20 cellular contexts compared by ENCODE assay signal in the genomic region with DNA sequence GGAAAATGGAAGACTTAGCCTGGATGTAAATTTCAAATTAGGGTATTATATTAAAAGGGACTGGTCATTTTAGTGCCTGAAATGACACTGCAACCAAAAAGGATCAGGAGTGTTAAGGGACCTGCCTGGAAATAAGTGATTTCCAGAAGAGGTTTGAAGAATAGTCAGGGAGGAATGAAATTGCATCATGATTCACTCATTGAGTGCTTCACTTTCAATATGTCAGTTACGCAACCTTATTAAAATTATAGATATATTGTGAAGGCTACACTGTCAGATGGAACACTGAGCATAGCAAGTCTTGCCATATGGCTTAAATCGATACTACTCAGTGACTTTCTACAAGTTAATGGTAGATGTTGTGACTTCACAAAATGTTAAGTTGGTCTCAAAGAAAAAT.
DNase-seq lines count a peak whose midpoint lies in the region; ATAC-seq, FAIRE-seq and TF ChIP-seq lines count a peak whose summit lies in the region.
"Had no signal": no experiment of that assay in that cellular context is flagged by ENCODE, and none has a peak within 500 bp of the region (broad histone marks: within the 10 kb centered on the region; RNA-seq: fewer than 3 reads in every experiment).

No MANE protein-coding gene starts in this region.

- H4K20me1 ChIP-seq in GM23248 (ENCODE audit: insufficient read depth), result no peaks in the 10 kb centered on the region

- no peaks in the 10 kb centered on the region for H3K9me3 ChIP-seq in GM23248 (ENCODE audit: low read depth)
- H3K9me3 ChIP-seq: BE2C had no signal

- no peaks in the 10 kb centered on the region for H3K4me1 ChIP-seq in GM23248 (ENCODE audit: insufficient read depth)
- H3K4me1 ChIP-seq: BE2C had no signal

- no peak overlapping the region for H3K4me2 ChIP-seq in GM23248 (ENCODE audit: unreplicated experiment)
- H3K4me2 ChIP-seq: GM23338 had no signal

- no peak for TF ChIP-seq CTCF in bronchial epithelial cell (IDR thresholded peaks at IDR 0.05; ENCODE audit: insufficient read depth, low read length, severe bottlenecking)

- in situ Hi-C loops in GM23248 (cut with MboI), result no loop called here

- H3K27me3 ChIP-seq in GM23248 (replicated peaks; ENCODE audit: insufficient read depth) (no peaks in the 10 kb centered on the region), bronchial epithelial cell (ENCODE audit: control insufficient read depth, insufficient read depth, low read length) (no peaks in the 10 kb centered on the region)
- H3K27me3 ChIP-seq: BE2C had no signal

- FAIRE-seq in bronchial epithelial cell (lab: Jason Lieb, UNC), result no peak
- FAIRE-seq: A204.1, D721Med, G401.6, GM12892 had no signal

- H3K27ac ChIP-seq in GM23248, result no peak overlapping the region
- H3K27ac ChIP-seq: C4-2B had no signal

- H3K4me3 ChIP-seq in GM23248 (no peak overlapping the region), bronchial epithelial cell (ENCODE audit: low read depth, low read length) (no peak overlapping the region)
- H3K4me3 ChIP-seq: GM23338 had no signal

- H3K9me2 ChIP-seq in GM23248 (ENCODE audit: insufficient read depth), result no peaks in the 10 kb centered on the region

- H2AFZ ChIP-seq in GM23248, result no peak overlapping the region
- H2AFZ ChIP-seq: GM23338 had no signal

- 96 to 97% methylated on average over 2 of the region's 2 CpGs for WGBS in GM23248 (ENCODE audit: low coverage in 1 of 2, low lambda C conversion rate in 2 of 2, missing lambda C conversion rate in 2 of 2), 2 experiments

- H3K36me3 ChIP-seq in GM23248 (ENCODE audit: low read depth), result no peaks in the 10 kb centered on the region
- H3K36me3 ChIP-seq in bronchial epithelial cell (ENCODE audit: control insufficient read depth, insufficient read depth, low read length), result no peaks in the 10 kb centered on the region
- H3K36me3 ChIP-seq: BE2C had no signal

- no peak overlapping the region for H3K9ac ChIP-seq in GM23248

- no peaks in the 10 kb centered on the region for H3K79me2 ChIP-seq in GM23248 (ENCODE audit: insufficient read depth)

- no peak for ATAC-seq in GM18861 (IDR thresholded peaks at IDR 0.05; ENCODE audit: unreplicated experiment)
- ATAC-seq: CD8-positive, alpha-beta T cell; GM23338 had no signal

- DNase-seq in GM23248, result peak; percentile 9
- DNase-seq in bronchial epithelial cell (ENCODE audit: low read depth), result peak; percentile 30
- DNase-seq in fibroblast of peridontal ligament (ENCODE audit: extremely low read depth), result peak; percentile 20
- DNase-seq in KG1 (lab: John Stamatoyannopoulos, UW), result no peak
- DNase-seq in NAMALWA (ENCODE audit: low spot score), result no peak
- no peak for DNase-seq in NCI-H2029 treated with DMSO at 0.1 percent for 48 hours (lab: John Stamatoyannopoulos, UW)
- DNase-seq: BE2C; CD8-positive, alpha-beta T cell; COR-L47; DMS153; DMS79 treated with DMSO at 0.1 percent for 48 hours; EL; H9 had no signal

- no peaks in the 10 kb centered on the region for H3F3A ChIP-seq in GM23248 (ENCODE audit: insufficient read depth)

Comparison
In these comparisons a context has a peak if more than half of its experiments do, and no peak if none do; other contexts are left out.
1. DNase-seq: peak in GM23248 (single experiment), bronchial epithelial cell (single experiment) and fibroblast of peridontal ligament (single experiment); none in KG1 (single experiment), NAMALWA (single experiment) and NCI-H2029 treated with DMSO at 0.1 percent for 48 hours (single experiment).